In the genomic region with DNA sequence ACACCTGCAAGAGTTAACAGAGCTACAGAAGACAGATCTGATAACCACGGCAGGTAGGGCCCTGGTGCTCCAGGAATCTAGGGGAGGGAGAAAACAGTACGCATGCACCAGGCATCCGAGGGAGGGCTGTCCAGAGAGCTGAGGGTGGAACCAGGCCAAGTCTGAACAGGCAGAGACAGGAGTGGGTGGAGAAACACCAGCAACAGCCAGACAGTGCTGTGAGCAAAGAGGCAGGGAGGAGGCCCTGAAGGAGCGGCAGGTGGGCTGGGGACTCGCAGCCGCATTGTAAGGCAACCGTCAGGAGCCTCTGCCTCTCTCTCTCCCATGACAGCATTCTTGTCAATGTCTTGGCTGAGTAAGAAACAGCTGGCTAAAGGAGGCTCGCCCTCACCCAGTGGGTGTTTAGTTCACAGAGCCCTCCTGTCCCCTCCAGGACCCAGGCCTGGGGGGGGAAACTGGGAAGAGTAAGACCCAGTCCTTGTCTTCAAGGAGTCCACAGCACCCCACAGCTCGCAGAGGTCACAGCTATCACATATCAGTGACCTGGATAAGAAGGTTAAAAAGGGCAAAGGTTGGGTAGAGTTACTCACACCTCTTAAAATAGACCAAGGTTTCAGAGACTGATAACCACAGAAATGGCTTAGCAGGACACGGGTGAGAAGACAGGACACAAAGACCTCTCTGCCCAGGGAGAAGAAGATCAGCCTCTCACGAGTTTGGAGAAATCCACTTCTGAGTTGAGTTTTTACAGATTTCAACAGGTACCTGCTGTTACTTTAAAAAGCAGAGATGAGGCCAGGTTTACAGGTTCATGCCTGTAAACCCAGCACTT, we compare ENCODE assay signal across 8 cellular contexts. TPM values are rescaled to one million over a fixed set of nuclear protein-coding genes. Genes with fewer than 3 reads are reported as not detected.
A peak's percentile ranks its signal among the peaks of the same experiment; 100 is the strongest.
DNase-seq lines count a peak whose midpoint lies in the region; ATAC-seq and TF ChIP-seq lines count a peak whose summit lies in the region.

No MANE protein-coding gene starts in this region.

- H3K4me3 ChIP-seq in right lobe of liver (peak overlapping the region; percentile 3 to 41 (median 36)), suprapubic skin (peak overlapping the region; percentile 18)

- H3K9me3 ChIP-seq in right lobe of liver (no peaks in the 10 kb centered on the region), suprapubic skin (no peaks in the 10 kb centered on the region)

- intact Hi-C loops in right lobe of liver (cut with DNase I), result loop anchor here in 1 of 2 donors (10.0 kb wide), 1 partner anchor 70 kb away; no protein-coding TSS in a partner anchor

- no peaks in the 10 kb centered on the region for H3K9me3 Mint-ChIP-seq in chondrocyte (ENCODE audit: low read depth)

- peaks cover 59% of the 10 kb centered on the region for H3K4me1 Mint-ChIP-seq in chondrocyte (ENCODE audit: low read depth)

- peak; percentile 63 for TF ChIP-seq POLR2A in right lobe of liver (IDR thresholded peaks at IDR 0.05)
- TF ChIP-seq POLR2A in suprapubic skin (IDR thresholded peaks at IDR 0.05), result no peak

- peak; percentile 74 for ATAC-seq in GM19468 (IDR thresholded peaks at IDR 0.05; ENCODE audit: extremely low read depth, unreplicated experiment)
- ATAC-seq in HG03460 (IDR thresholded peaks at IDR 0.05; ENCODE audit: unreplicated experiment), result peak; percentile 76
- ATAC-seq in right lobe of liver, result peak; percentile 47 to 65 (median 54)

- H3K36me3 Mint-ChIP-seq in chondrocyte (ENCODE audit: low read depth), result peaks cover 3% of the 10 kb centered on the region

- H3K4me3 Mint-ChIP-seq in chondrocyte (ENCODE audit: unreplicated experiment), result peak overlapping the region; percentile 52

- H3K27me3 ChIP-seq in right lobe of liver (no peaks in the 10 kb centered on the region), suprapubic skin (no peaks in the 10 kb centered on the region)

- in situ Hi-C loops in G401 (cut with HindIII; ENCODE audit: low sequenced_read_pairs), result no loop called here

- peak overlapping the region; percentile 90 for H3K27ac Mint-ChIP-seq in chondrocyte (ENCODE audit: unreplicated experiment)

- H3K27ac ChIP-seq in right lobe of liver (peak overlapping the region; percentile 89 to 98 (median 90)), suprapubic skin (peak overlapping the region; percentile 70)

- DNase-seq in G401 (ENCODE audit: low spot score) (peak; percentile 80), NCI-H510A (lab: John Stamatoyannopoulos, UW) (peak; percentile 76), chondrocyte (ENCODE audit: low spot score) (no peak), right lobe of liver (peak; percentile 86 to 92 (median 91)), suprapubic skin (ENCODE audit: low spot score in 2 of 2) (peak; percentile 78 to 80)
- no peak for DNase-seq in activated T-cell treated with anti-CD3 and anti-CD28 coated beads, Interleukin-2, amount 50 U/mL, for 1 hour

- H3K4me1 ChIP-seq in right lobe of liver (peaks cover 0 to 82% (median 36%) of the 10 kb centered on the region in 4 donors), suprapubic skin (peaks cover 80% of the 10 kb centered on the region)

- 8% methylated on average over 10 of the region's 11 CpGs for WGBS in right lobe of liver (ENCODE audit: insufficient coverage, low coverage, low lambda C conversion rate, missing lambda C conversion rate)
- 14% methylated on average over 11 of the region's 11 CpGs for WGBS in suprapubic skin

- H3K36me3 ChIP-seq in right lobe of liver (no peaks in the 10 kb centered on the region), suprapubic skin (no peaks in the 10 kb centered on the region)

- peak; percentile 16 for TF ChIP-seq CTCF in chondrocyte (IDR thresholded peaks at IDR 0.05)
- no peak for TF ChIP-seq CTCF in right lobe of liver (IDR thresholded peaks at IDR 0.05)
- TF ChIP-seq CTCF in suprapubic skin (IDR thresholded peaks at IDR 0.05), result no peak

- H3K27me3 Mint-ChIP-seq in chondrocyte (ENCODE audit: low read depth), result no peaks in the 10 kb centered on the region

- no peak for TF ChIP-seq EP300 in suprapubic skin (IDR thresholded peaks at IDR 0.05)

RNA-seq across cellular contexts. Expression of a gene that starts 10.5 kb away (rescaled TPM):
- 3.8 and 5.3 TPM in 2 replicates for total RNA-seq in G401 (2014; rRNA removed; shearing (Covaris generic))
- total RNA-seq in chondrocyte (40.9 to 58.1 TPM (median 41.2 TPM) in 3 replicates), right lobe of liver (1,000 to 10,000 TPM in 1 of 6 experiments, 100 to 1,000 TPM in 5; 544 to 1,154 (median 743) TPM), suprapubic skin (100 to 1,000 TPM; 236 to 420 (median 277) TPM)

Comparison
In these comparisons a context has a peak if more than half of its experiments do, and no peak if none do; other contexts are left out.
1. DNase-seq: peak in G401 (single experiment), NCI-H510A (single experiment), right lobe of liver (3 of 3) and suprapubic skin (2 of 2); none in chondrocyte (single experiment) and activated T-cell treated with anti-CD3 and anti-CD28 coated beads, Interleukin-2, amount 50 U/mL, for 1 hour (single experiment).
2. Peak in every context shown above with its lines, with median percentiles within 50 percentile points of each other: ATAC-seq.